Comparison of ENCODE assay signal across 1 cellular context in the genomic region with DNA sequence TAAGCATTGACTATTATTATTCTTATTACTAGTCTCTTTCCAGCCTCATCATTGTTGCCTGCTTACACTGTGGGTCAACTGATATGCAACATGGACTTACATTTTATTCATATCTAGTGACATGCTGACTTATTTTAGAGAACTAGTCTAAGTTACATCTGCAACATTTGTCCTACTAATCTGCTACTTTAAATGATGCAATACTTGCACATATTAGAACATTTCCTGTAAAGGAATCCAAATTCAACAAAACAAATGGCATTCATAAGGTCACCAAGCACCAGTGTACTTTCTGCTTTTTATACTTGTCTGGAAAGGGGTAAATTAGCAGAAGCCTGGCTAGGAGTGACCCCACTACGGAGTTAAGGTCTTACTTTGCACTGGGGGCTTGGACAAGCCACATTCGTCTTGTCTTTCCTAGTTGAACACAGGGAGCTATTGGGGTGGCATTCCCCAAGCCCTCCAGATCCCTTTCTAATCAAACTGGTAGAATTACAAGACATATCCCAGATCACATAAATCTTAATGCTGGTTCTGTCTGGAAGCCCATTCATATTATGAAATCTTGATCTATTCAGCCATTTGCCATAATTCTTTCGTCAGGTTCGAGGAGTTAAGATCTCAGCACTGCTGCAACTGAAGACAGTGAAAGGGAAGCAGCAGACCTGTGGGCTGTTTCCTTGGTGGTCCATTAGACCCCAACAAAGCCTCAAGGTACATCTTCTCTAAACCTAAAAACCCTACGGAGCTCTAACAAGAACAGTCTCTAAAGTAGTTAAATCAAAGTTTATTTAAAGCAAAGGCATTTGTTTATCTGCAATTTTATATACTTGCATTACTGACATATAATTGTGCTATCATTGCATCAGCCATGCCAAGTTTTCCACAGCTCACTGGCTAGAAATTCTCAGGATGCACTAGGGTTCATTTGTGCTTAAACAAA.
TF ChIP-seq lines count a peak whose summit lies in the region.

No MANE protein-coding gene starts in this region.

TF ChIP-seq in K562, 482 proteins besides CTCF, POLR2A, EP300 and RAD21 (continued from another document and continues in another):
- TF ChIP-seq RERE (CRISPR knock-in tag; IDR thresholded peaks at IDR 0.05; ENCODE audit: borderline replicate concordance) (no peak), CREM (IDR thresholded peaks at IDR 0.05; ENCODE audit: low read depth) (no peak), RBM15 (IDR thresholded peaks at IDR 0.05; ENCODE audit: insufficient read depth, low read length) (no peak), SNAPC5 (CRISPR knock-in tag; IDR thresholded peaks at IDR 0.05) (no peak), ZBTB17 (CRISPR knock-in tag; IDR thresholded peaks at IDR 0.05) (no peak; the same call in 1 of the 2 replicates), ZFX (CRISPR knock-in tag; IDR thresholded peaks at IDR 0.05) (no peak), GTF3C2 (IDR thresholded peaks at IDR 0.05; ENCODE audit: borderline replicate concordance, extremely low read depth, insufficient read length) (no peak), ZNF232 (CRISPR knock-in tag; IDR thresholded peaks at IDR 0.05) (no peak), RB1 (IDR thresholded peaks at IDR 0.05; ENCODE audit: low read depth) (no peak), USF2 (CRISPR knock-in tag; IDR thresholded peaks at IDR 0.05) (no peak), RBFOX2 (IDR thresholded peaks at IDR 0.05; ENCODE audit: low read depth, low read length) (peak; percentile 52; the same call in 1 of the 2 replicates), ZNF121 (CRISPR knock-in tag; conservative IDR thresholded peaks at IDR 0.05) (no peak), EWSR1 (IDR thresholded peaks at IDR 0.05; ENCODE audit: borderline replicate concordance, low read depth, partially characterized antibody) (no peak), PRMT5 (CRISPR knock-in tag; IDR thresholded peaks at IDR 0.05) (no peak), NR2C1 (IDR thresholded peaks at IDR 0.05) (no peak), NR2C1 (tag; IDR thresholded peaks at IDR 0.05) (peak; percentile 75), MED1 (CRISPR knock-in tag; IDR thresholded peaks at IDR 0.05; ENCODE audit: borderline replicate concordance) (no peak), PYGO2 (tag; IDR thresholded peaks at IDR 0.05) (0 out of 2 replicates have a peak, but pooled peaks have one; percentile 16), MCM5 (IDR thresholded peaks at IDR 0.05; ENCODE audit: low read depth) (no peak), DNMT1 (IDR thresholded peaks at IDR 0.05) (no peak), ELF1 (tag; IDR thresholded peaks at IDR 0.05) (no peak), HNRNPUL1 (IDR thresholded peaks at IDR 0.05; ENCODE audit: low read length) (no peak), CC2D1A (IDR thresholded peaks at IDR 0.05) (no peak), LEF1 (IDR thresholded peaks at IDR 0.05) (no peak), ESRRB (CRISPR knock-in tag; IDR thresholded peaks at IDR 0.05; ENCODE audit: borderline replicate concordance) (no peak), ZNF165 (CRISPR knock-in tag; IDR thresholded peaks at IDR 0.05; ENCODE audit: borderline replicate concordance) (no peak)
- TF ChIP-seq, protein P1, sequence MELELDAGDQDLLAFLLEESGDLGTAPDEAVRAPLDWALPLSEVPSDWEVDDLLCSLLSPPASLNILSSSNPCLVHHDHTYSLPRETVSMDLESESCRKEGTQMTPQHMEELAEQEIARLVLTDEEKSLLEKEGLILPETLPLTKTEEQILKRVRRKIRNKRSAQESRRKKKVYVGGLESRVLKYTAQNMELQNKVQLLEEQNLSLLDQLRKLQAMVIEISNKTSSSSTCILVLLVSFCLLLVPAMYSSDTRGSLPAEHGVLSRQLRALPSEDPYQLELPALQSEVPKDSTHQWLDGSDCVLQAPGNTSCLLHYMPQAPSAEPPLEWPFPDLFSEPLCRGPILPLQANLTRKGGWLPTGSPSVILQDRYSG (tag; conservative IDR thresholded peaks at IDR 0.05; ENCODE audit: low read depth) = 0 out of 2 replicates have a peak, but pooled peaks have one; percentile 33
- TF ChIP-seq, protein P2, sequence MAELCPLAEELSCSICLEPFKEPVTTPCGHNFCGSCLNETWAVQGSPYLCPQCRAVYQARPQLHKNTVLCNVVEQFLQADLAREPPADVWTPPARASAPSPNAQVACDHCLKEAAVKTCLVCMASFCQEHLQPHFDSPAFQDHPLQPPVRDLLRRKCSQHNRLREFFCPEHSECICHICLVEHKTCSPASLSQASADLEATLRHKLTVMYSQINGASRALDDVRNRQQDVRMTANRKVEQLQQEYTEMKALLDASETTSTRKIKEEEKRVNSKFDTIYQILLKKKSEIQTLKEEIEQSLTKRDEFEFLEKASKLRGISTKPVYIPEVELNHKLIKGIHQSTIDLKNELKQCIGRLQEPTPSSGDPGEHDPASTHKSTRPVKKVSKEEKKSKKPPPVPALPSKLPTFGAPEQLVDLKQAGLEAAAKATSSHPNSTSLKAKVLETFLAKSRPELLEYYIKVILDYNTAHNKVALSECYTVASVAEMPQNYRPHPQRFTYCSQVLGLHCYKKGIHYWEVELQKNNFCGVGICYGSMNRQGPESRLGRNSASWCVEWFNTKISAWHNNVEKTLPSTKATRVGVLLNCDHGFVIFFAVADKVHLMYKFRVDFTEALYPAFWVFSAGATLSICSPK (IDR thresholded peaks at IDR 0.05; ENCODE audit: borderline replicate concordance) = no peak
- TF ChIP-seq, protein P3, sequence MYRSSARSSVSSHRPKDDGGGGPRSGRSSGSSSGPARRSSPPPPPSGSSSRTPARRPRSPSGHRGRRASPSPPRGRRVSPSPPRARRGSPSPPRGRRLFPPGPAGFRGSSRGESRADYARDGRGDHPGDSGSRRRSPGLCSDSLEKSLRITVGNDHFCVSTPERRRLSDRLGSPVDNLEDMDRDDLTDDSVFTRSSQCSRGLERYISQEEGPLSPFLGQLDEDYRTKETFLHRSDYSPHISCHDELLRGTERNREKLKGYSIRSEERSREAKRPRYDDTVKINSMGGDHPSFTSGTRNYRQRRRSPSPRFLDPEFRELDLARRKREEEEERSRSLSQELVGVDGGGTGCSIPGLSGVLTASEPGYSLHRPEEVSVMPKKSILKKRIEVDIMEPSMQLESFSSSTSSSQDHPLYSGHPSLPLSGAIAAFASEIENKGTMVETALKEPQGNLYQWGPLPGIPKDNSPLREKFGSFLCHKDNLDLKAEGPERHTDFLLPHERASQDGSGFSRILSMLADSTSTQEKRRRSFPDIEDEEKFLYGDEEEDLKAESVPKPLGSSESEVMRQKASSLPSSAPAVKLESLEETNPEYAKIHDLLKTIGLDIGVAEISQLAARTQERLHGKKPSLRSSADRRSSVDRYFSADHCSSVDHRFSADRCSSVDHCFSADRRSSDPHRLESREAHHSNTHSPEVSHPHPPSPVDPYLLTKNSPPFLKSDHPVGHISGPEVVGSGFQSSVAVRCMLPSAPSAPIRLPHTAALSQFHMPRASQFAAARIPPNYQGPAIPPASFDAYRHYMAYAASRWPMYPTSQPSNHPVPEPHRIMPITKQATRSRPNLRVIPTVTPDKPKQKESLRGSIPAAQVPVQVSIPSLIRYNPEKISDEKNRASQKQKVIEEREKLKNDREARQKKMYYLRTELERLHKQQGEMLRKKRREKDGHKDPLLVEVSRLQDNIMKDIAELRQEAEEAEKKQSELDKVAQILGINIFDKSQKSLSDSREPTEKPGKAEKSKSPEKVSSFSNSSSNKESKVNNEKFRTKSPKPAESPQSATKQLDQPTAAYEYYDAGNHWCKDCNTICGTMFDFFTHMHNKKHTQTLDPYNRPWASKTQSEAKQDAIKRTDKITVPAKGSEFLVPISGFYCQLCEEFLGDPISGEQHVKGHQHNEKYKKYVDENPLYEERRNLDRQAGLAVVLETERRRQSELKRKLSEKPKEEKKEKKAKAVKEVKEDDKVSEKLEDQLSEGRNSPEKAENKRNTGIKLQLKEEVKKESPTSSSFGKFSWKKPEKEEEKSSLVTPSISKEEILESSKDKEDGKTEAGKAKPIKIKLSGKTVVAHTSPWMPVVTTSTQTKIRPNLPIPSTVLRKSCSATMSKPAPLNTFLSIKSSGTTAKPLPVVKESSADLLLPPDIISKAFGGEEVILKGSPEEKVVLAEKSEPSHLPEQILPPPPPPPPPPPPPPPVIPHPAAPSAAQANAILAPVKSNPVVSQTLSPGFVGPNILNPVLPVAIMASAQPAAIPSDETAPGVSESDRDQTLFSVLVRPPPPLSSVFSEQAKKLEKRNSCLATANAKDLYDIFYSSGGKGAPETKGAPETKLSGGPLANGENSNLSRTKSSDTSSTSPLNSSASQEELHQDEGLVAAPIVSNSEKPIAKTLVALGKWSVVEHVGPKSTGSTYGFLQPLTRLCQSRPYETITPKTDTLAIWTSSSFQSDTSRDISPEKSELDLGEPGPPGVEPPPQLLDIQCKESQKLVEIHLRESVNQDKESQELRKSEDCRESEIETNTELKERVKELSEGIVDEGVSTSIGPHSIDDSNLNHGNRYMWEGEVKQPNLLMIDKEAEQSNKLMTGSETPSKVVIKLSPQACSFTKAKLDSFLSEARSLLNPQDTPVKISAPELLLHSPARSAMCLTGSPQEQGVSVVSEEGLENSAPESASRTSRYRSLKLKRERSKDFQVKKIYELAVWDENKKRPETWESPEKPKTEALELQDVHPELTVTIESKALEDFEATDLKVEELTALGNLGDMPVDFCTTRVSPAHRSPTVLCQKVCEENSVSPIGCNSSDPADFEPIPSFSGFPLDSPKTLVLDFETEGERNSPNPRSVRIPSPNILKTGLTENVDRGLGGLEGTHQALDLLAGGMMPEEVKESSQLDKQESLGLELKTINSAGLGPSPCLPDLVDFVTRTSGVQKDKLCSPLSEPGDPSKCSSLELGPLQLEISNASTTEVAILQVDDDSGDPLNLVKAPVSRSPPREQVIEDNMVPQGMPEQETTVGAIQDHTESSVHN (IDR thresholded peaks at IDR 0.05; ENCODE audit: borderline replicate concordance in 1 of 2, low read depth in 1 of 2) = no peak
- TF ChIP-seq, protein P4, sequence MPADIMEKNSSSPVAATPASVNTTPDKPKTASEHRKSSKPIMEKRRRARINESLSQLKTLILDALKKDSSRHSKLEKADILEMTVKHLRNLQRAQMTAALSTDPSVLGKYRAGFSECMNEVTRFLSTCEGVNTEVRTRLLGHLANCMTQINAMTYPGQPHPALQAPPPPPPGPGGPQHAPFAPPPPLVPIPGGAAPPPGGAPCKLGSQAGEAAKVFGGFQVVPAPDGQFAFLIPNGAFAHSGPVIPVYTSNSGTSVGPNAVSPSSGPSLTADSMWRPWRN (IDR thresholded peaks at IDR 0.05; ENCODE audit: low read depth) = no peak
